Comparison of ENCODE assay signal across 19 cellular contexts in the genomic region with DNA sequence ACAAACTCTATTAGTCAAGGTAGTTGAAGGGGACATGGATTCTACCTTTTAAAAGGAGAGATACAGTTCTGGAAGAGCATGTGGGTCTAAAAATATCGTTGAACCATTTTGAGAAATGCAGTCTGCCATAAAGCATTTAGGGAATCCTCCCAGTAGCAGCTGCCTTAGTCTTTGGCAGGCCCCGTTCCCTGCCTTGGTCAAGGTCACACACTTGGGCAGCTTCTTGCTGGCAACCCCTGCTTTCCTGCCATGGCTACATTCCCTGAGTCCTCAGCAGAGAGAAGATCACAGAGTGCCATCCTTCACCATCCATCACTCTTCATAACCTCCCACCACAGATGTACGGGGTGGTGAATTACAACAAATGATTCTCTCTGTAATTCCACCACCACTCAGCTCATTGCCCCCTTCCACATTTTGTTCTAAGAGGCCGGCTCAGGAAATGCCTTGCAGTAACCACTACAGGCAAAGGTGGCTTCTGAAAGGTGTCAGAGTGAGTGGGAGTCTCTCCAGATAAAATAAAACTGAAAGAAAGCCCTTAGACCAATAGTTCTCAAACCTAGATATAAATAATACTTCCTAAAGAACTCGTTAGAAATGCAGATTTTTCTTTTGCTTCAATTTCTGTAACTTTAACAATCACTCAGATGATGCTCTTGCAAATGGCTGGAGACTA.
"Had no signal": no experiment of that assay in that cellular context is flagged by ENCODE, and none has a peak within 500 bp of the region (broad histone marks: within the 10 kb centered on the region; RNA-seq: fewer than 3 reads in every experiment).

No MANE protein-coding gene starts in this region.

- ATAC-seq: activated CD4-positive, CD25-positive, alpha-beta regulatory T cell treated with anti-CD3 and anti-CD28 coated beads, Interleukin-2, amount 50 U/mL, for 24 hours; gastroesophageal sphincter; stimulated activated memory B cell treated with anti-CD40 and anti-IgM and Interleukin-4, amounts not matched to agents 10 μg/mL and 1 μg/mL and 100 μg/mL, for 72 hours had no signal

- H3K4me3 Mint-ChIP-seq: activated T-helper 17 cell treated with anti-CD3 and anti-CD28 coated beads, Interleukin-2, amount 50 U/mL, for 72 hours; endodermal cell; neural crest cell; stimulated activated memory B cell treated with anti-CD40 and anti-IgM and Interleukin-4, amounts not matched to agents 10 μg/mL and 1 μg/mL and 100 μg/mL, for 72 hours had no signal

- H3K4me1 ChIP-seq: ascending aorta, breast epithelium had no signal

- H3K9me3 Mint-ChIP-seq: activated T-helper 17 cell treated with anti-CD3 and anti-CD28 coated beads, Interleukin-2, amount 50 U/mL, for 72 hours; endodermal cell; neural crest cell; stimulated activated memory B cell treated with anti-CD40 and anti-IgM and Interleukin-4, amounts not matched to agents 10 μg/mL and 1 μg/mL and 100 μg/mL, for 72 hours had no signal

- H3K27ac ChIP-seq: ascending aorta, gastroesophageal sphincter, hepatocyte, ovary, tibial artery had no signal

- H3K36me3 ChIP-seq: ascending aorta, breast epithelium, gastroesophageal sphincter, ovary, tibial artery had no signal

- H2AFZ ChIP-seq: hepatocyte had no signal

- H3K27me3 ChIP-seq: ascending aorta, breast epithelium, dorsolateral prefrontal cortex, gastroesophageal sphincter, hepatocyte, ovary, tibial artery had no signal

- H3K27ac Mint-ChIP-seq: activated T-helper 17 cell treated with anti-CD3 and anti-CD28 coated beads, Interleukin-2, amount 50 U/mL, for 72 hours; stimulated activated memory B cell treated with anti-CD40 and anti-IgM and Interleukin-4, amounts not matched to agents 10 μg/mL and 1 μg/mL and 100 μg/mL, for 72 hours had no signal

- H3K36me3 Mint-ChIP-seq: stimulated activated memory B cell treated with anti-CD40 and anti-IgM and Interleukin-4, amounts not matched to agents 10 μg/mL and 1 μg/mL and 100 μg/mL, for 72 hours had no signal

- DNase-seq: activated CD4-positive, alpha-beta T cell treated with anti-CD3 and anti-CD28 coated beads, Interleukin-2, amount 50 U/mL, for 48 hours; activated naive CD4-positive, alpha-beta T cell treated with Interleukin-2 at 50 U/mL for 16 hours; dorsolateral prefrontal cortex; endodermal cell; mesenchymal stem cell; ovary; stimulated activated CD4-positive, alpha-beta T cell treated with anti-CD3 and anti-CD28 coated beads, Interleukin-2, amount 100 ng/mL, for 48 hours; T-helper 1 cell; T1000; tibial artery had no signal

- H3K4me1 Mint-ChIP-seq: activated T-helper 17 cell treated with anti-CD3 and anti-CD28 coated beads, Interleukin-2, amount 50 U/mL, for 72 hours; stimulated activated memory B cell treated with anti-CD40 and anti-IgM and Interleukin-4, amounts not matched to agents 10 μg/mL and 1 μg/mL and 100 μg/mL, for 72 hours had no signal

- H3K4me3 ChIP-seq: ascending aorta, breast epithelium, dorsolateral prefrontal cortex, gastroesophageal sphincter, hepatocyte, ovary, tibial artery had no signal

- H3K9me3 ChIP-seq: ascending aorta, breast epithelium, gastroesophageal sphincter, ovary, tibial artery had no signal

- H3K4me2 ChIP-seq: hepatocyte had no signal

- FAIRE-seq: keratinocyte had no signal

- H3K79me2 ChIP-seq: hepatocyte had no signal
